In the genomic region with DNA sequence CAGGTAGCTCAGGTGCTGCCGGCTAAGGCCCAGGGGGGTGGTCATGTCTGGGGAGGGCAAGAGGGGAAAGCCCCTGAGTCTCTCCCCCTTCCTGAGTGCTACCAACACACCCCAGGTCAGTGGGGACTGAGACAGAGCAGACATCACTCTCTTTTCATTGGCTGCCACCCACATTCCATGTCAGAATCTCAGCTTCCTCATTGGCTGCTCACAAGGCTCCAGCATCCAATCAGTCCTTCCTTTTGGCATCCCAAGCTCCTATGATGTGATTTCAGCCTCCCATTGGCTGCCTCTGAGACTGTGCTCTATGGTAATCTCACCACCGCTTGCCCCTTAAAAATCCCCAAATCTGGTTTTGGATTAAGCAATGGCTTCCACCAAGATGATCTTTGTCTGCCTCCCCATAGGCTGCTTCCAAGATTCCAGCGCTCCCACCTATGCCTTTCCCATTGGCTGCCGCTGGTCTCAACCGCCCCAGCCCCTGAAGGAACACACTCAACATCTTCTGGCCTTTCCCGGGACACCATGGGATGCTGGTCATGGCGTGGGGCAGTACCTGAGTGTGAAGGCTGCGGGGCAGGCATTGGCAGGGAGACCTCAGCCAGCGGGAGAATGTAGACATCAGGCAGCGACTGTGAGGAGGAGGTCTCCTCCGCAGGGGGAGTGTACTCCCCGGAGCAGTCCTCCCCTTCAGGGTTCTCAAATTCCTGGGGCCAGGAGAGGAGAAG, we compare ENCODE assay signal across 15 cellular contexts. TPM values are rescaled to one million over a fixed set of nuclear protein-coding genes. Genes with fewer than 3 reads are reported as not detected.
A peak's percentile ranks its signal among the peaks of the same experiment; 100 is the strongest.
DNase-seq lines count a peak whose midpoint lies in the region; ATAC-seq, FAIRE-seq and TF ChIP-seq lines count a peak whose summit lies in the region.
"Had no signal": no experiment of that assay in that cellular context is flagged by ENCODE, and none has a peak within 500 bp of the region (broad histone marks: within the 10 kb centered on the region; RNA-seq: fewer than 3 reads in every experiment).

No MANE protein-coding gene starts in this region.

- peaks cover 0 to 5% of the 10 kb centered on the region in 2 experiments for H4K20me1 ChIP-seq in H1 (replicated peaks in 1 of 2; ENCODE audit: control insufficient read depth in 1 of 2, insufficient read depth in 2 of 2, low read length in 2 of 2)

- H2BK15ac ChIP-seq in H1 (ENCODE audit: low read length), result peak overlapping the region; percentile 88; the same call in 1 of the 2 replicates
- H2BK15ac ChIP-seq in neuronal stem cell (ENCODE audit: low read length), result peak overlapping the region; percentile 53

- no peaks in the 10 kb centered on the region for H3K9me3 ChIP-seq in H1 (ENCODE audit: insufficient read depth in 2 of 2, low read depth in 1 of 2, low read length in 1 of 2)
- no peaks in the 10 kb centered on the region for H3K9me3 ChIP-seq in neuronal stem cell (replicated peaks in 1 of 2; ENCODE audit: control insufficient read depth in 2 of 2, insufficient read depth in 1 of 2, low read depth in 1 of 2, low read length in 2 of 2)
- H3K9me3 ChIP-seq: lower lobe of right lung, SJCRH30, upper lobe of left lung had no signal

- H3K4me3 ChIP-seq in NB4 (ENCODE audit: low read depth, low read length), result no peak overlapping the region
- peak overlapping the region; percentile 42 to 65 (median 60); a peak in 5 of 8 replicates for H3K4me3 ChIP-seq in H1 (ENCODE audit: extremely low read depth in 1 of 4, insufficient read depth in 2 of 4, low read depth in 3 of 4, low read length in 4 of 4)
- H3K4me3 ChIP-seq in neuronal stem cell (ENCODE audit: low read length in 2 of 2), result no peak overlapping the region
- H3K4me3 ChIP-seq: lower lobe of right lung, SJCRH30, upper lobe of left lung had no signal

- peak; percentile 82 for FAIRE-seq in H1 (lab: Jason Lieb, UNC)
- FAIRE-seq: astrocyte had no signal

- 71% methylated on average over 12 of the region's 12 CpGs; no CpG with 5 or more reads in 1 of the 2 experiments for WGBS in H1 (ENCODE audit: extremely low coverage in 1 of 2, insufficient coverage in 1 of 2, insufficient read length in 1 of 2, insufficient replicate concordance in 2 of 2, low coverage in 1 of 2, low lambda C conversion rate in 2 of 2, missing lambda C conversion rate in 1 of 2), 2 experiments
- WGBS in neuronal stem cell (ENCODE audit: extremely low coverage in 2 of 2, insufficient read length in 2 of 2, insufficient replicate concordance in 1 of 2), 2 donors, result no CpG with 5 or more reads among the region's 12 CpGs

- no peak for TF ChIP-seq EP300 in H1 (IDR thresholded peaks at IDR 0.05; ENCODE audit: borderline replicate concordance in 1 of 2, low read depth in 2 of 2, low read length in 2 of 2)

- H3K14ac ChIP-seq in H1 (ENCODE audit: insufficient read length) (no peak overlapping the region), neuronal stem cell (ENCODE audit: low read length) (no peak overlapping the region)

- H3K4ac ChIP-seq in H1 (replicated peaks; ENCODE audit: insufficient read length, low read depth, low read length) (no peak overlapping the region), neuronal stem cell (ENCODE audit: low read length) (no peak overlapping the region)

- H3K36me3 ChIP-seq in H1 (ENCODE audit: control insufficient read depth in 2 of 4, insufficient read depth in 4 of 4, low read length in 3 of 4), result no peaks in the 10 kb centered on the region
- no peaks in the 10 kb centered on the region for H3K36me3 ChIP-seq in neuronal stem cell (replicated peaks in 1 of 2; ENCODE audit: control insufficient read depth in 2 of 2, insufficient read depth in 2 of 2, low read length in 2 of 2)
- H3K36me3 ChIP-seq: lower lobe of right lung, SJCRH30, upper lobe of left lung had no signal

- H4K91ac ChIP-seq in H1 (replicated peaks; ENCODE audit: insufficient read length, low read length) (no peak overlapping the region), neuronal stem cell (ENCODE audit: low read depth, low read length, poor library complexity) (no peak overlapping the region)

- no peak overlapping the region for H4K5ac ChIP-seq in H1 (ENCODE audit: insufficient read length, low read depth, low read length)

- H2BK20ac ChIP-seq in H1 (ENCODE audit: low read length), result peak overlapping the region; percentile 18; the same call in 1 of the 2 replicates

- no peaks in the 10 kb centered on the region for H3K79me2 ChIP-seq in H1 (ENCODE audit: control insufficient read depth in 1 of 2, insufficient read depth in 2 of 2, low read length in 2 of 2)

- H2BK12ac ChIP-seq in H1 (ENCODE audit: low read depth, low read length), result no peak overlapping the region
- no peak overlapping the region for H2BK12ac ChIP-seq in neuronal stem cell (ENCODE audit: low read length)

- H3K23me2 ChIP-seq in H1 (ENCODE audit: low read depth, low read length), result peaks cover 25% of the 10 kb centered on the region

- H2AK5ac ChIP-seq in H1 (ENCODE audit: low read depth, low read length), result 0 out of 2 replicates have a peak overlapping the region, but pooled peaks have one; percentile 39
- H2AK5ac ChIP-seq in neuronal stem cell (ENCODE audit: low read depth, low read length), result peak overlapping the region; percentile 87

- H3K27ac ChIP-seq in H1 (ENCODE audit: low read depth, low read length) (no peak overlapping the region), neuronal stem cell (replicated peaks; ENCODE audit: low read length) (no peak overlapping the region)
- H3K27ac ChIP-seq: lower lobe of right lung, SJCRH30, upper lobe of left lung had no signal

- intact Hi-C loops in sciatic nerve (cut with DNase I), result no loop called here

- no peak for ATAC-seq in sciatic nerve

- no peak for TF ChIP-seq RAD21 in H1 (IDR thresholded peaks at IDR 0.05 in 1 of 2, conservative IDR thresholded peaks at IDR 0.05 in 1 of 2; ENCODE audit: low read depth in 2 of 2, low read length in 2 of 2)

- H2AFZ ChIP-seq in H1 (ENCODE audit: low read length) (no peak overlapping the region), neuronal stem cell (ENCODE audit: low read length) (peak overlapping the region; percentile 9)

- no peak overlapping the region for H3K23ac ChIP-seq in H1 (ENCODE audit: insufficient read length)
- H3K23ac ChIP-seq in neuronal stem cell (ENCODE audit: low read depth, low read length, poor library complexity), result no peak overlapping the region

- H2BK5ac ChIP-seq in H1 (ENCODE audit: low read depth, low read length) (no peak overlapping the region), neuronal stem cell (ENCODE audit: low read length) (peak overlapping the region; percentile 85)

- H3K27me3 ChIP-seq in H1 (replicated peaks in 1 of 4; ENCODE audit: control insufficient read depth in 3 of 4, extremely low read depth in 1 of 4, insufficient read depth in 3 of 4, low read length in 3 of 4) (peaks cover 0 to 12% (median 9%) of the 10 kb centered on the region in 4 experiments; a peak in 4 of 7 replicates), neuronal stem cell (ENCODE audit: control insufficient read depth in 3 of 3, insufficient read depth in 3 of 3, low read depth in 1 of 3, low read length in 3 of 3) (peaks cover 0 to 18% (median 15%) of the 10 kb centered on the region in 3 experiments)
- H3K27me3 ChIP-seq: SJCRH30 had no signal

- H3K4me1 ChIP-seq in H1 (replicated peaks in 1 of 4; ENCODE audit: control insufficient read depth in 3 of 4, insufficient read depth in 4 of 4, low read length in 3 of 4) (peaks cover 0 to 20% (median 10%) of the 10 kb centered on the region in 4 experiments; a peak in 5 of 7 replicates), neuronal stem cell (ENCODE audit: control insufficient read depth in 2 of 2, insufficient read depth in 1 of 2, low read depth in 1 of 2, low read length in 2 of 2) (peaks cover 4 to 10% of the 10 kb centered on the region in 2 donors)
- H3K4me1 ChIP-seq: SJCRH30 had no signal

- TF ChIP-seq POLR2A in NB4 (IDR thresholded peaks at IDR 0.05; ENCODE audit: extremely low read depth, insufficient read length) (no peak), H1 (IDR thresholded peaks at IDR 0.05; ENCODE audit: control extremely low read depth in 1 of 2, low read depth in 2 of 2, low read length in 2 of 2) (no peak)

- H3K18ac ChIP-seq in H1 (ENCODE audit: extremely low read depth, low read length) (no peak overlapping the region), neuronal stem cell (ENCODE audit: low read length) (no peak overlapping the region)

- H3K79me1 ChIP-seq in H1 (ENCODE audit: low read depth, low read length) (no peaks in the 10 kb centered on the region), neuronal stem cell (ENCODE audit: low read depth, low read length) (peaks cover 1% of the 10 kb centered on the region)

- H3K4me2 ChIP-seq in H1 (ENCODE audit: insufficient read depth in 1 of 2, low read depth in 2 of 2, low read length in 2 of 2) (peak overlapping the region; percentile 91 to 98), neuronal stem cell (ENCODE audit: insufficient read depth, low read length, poor library complexity, severe bottlenecking) (no peak overlapping the region)

- H2BK120ac ChIP-seq in H1 (replicated peaks; ENCODE audit: low read depth, low read length) (no peak overlapping the region), neuronal stem cell (ENCODE audit: low read depth, low read length) (no peak overlapping the region)

- no peak for TF ChIP-seq CTCF in GM13976 (IDR thresholded peaks at IDR 0.05; ENCODE audit: borderline replicate concordance, control extremely low read depth, extremely low read depth, insufficient read depth, missing control alignments)
- TF ChIP-seq CTCF in NB4 (IDR thresholded peaks at IDR 0.05; ENCODE audit: low read depth, low read length), result no peak
- no peak for TF ChIP-seq CTCF in H1 (IDR thresholded peaks at IDR 0.05; ENCODE audit: control extremely low read depth in 1 of 3, insufficient read depth in 1 of 3, low read depth in 1 of 3, low read length in 3 of 3)

- H3K56ac ChIP-seq in H1 (replicated peaks; ENCODE audit: insufficient read length, low read depth, low read length), result no peak overlapping the region

- DNase-seq in GM13976 (ENCODE audit: low spot score) (peak; percentile 20), NB4 (ENCODE audit: low read depth) (peak; percentile 76), H1 (ENCODE audit: low read depth in 1 of 2, low spot score in 2 of 2) (no peak), neuronal stem cell (ENCODE audit: low spot score) (no peak), DMS153 treated with DMSO at 0.1 percent for 48 hours (lab: John Stamatoyannopoulos, UW; ENCODE audit: unreplicated experiment) (no peak), sciatic nerve (ENCODE audit: low spot score) (no peak), DMS 273 (lab: John Stamatoyannopoulos, UW; ENCODE audit: unreplicated experiment) (no peak), NCI-H1092 (lab: John Stamatoyannopoulos, UW) (no peak)
- DNase-seq: DMS153 had no signal

- POLR2A ChIA-PET in H1 (lab: Charles Lee; ENCODE audit: partially characterized antibody), result interaction anchor here (0.7 to 9.5 kb wide), 10 partner anchors 15 to 122 kb away, joined by 3 to 59 read pairs (median 4); a partner anchor contains a TSS

- in situ Hi-C loops in GM13976 (cut with MboI; ENCODE audit: low sequenced_read_pairs, unreplicated experiment), result loop anchor here (5.0 kb wide), 1 partner anchor 78 kb away; no protein-coding TSS in a partner anchor

- H3K9ac ChIP-seq in H1 (replicated peaks in 1 of 4; ENCODE audit: extremely low read depth in 1 of 4, low read depth in 3 of 4, low read length in 3 of 4) (no peak overlapping the region; a peak in 1 of 7 replicates), neuronal stem cell (ENCODE audit: low read depth, low read length, poor library complexity) (no peak overlapping the region)

- H4K8ac ChIP-seq in H1 (ENCODE audit: extremely low read depth, insufficient read depth, low read length) (no peak overlapping the region), neuronal stem cell (ENCODE audit: low read depth, low read length) (no peak overlapping the region)

- CTCF ChIA-PET in H1 (lab: Charles Lee; ENCODE audit: partially characterized antibody), result interaction anchor here (0.5 to 9.6 kb wide), 15 partner anchors 8 to 280 kb away, joined by 3 to 353 read pairs (median 4); no protein-coding TSS in a partner anchor

RNA-seq across cellular contexts. Expression of a gene that starts 2.0 kb away (rescaled TPM):
- total RNA-seq in H1 (2021; fragmentation: NEBNext Ultra II Directional; extraction: Animal tissue kit (Norgen Biotek cat#: 25700)), result 12.4 and 13.6 TPM in 2 replicates
- 2.7 and 7.3 TPM in 2 replicates for polyA plus RNA-seq in H1 (2011; rRNA removed)
- 3.4 TPM for polyA plus RNA-seq in H1 (2011; cell fraction: cytosol; rRNA removed)
- polyA plus RNA-seq in H1 (2011; cell fraction: nucleus; rRNA removed), result 11.6 TPM
- 6.8 to 10.4 TPM (median 9.6 TPM) in 4 replicates for polyA plus RNA-seq in H1 (2012, experiment 1 of 2)
- 4.1 TPM for polyA plus RNA-seq in H1 (2012, experiment 2 of 2)
- 10.0 TPM for polyA plus RNA-seq in H1 (2013, experiment 1 of 2)
- 8.2 TPM for polyA plus RNA-seq in H1 (2013, experiment 2 of 2)
- polyA minus RNA-seq in H1 (2011; rRNA and poly(A)+ RNA removed), result 0.90 and 1.2 TPM in 2 replicates
- 5.9 TPM for polyA minus RNA-seq in H1 (2011; cell fraction: cytosol; rRNA and poly(A)+ RNA removed)
- 5.9 TPM for polyA minus RNA-seq in H1 (2011; cell fraction: nucleus; rRNA and poly(A)+ RNA removed)
- 7.9 TPM for polyA plus RNA-seq in neuronal stem cell (2013, experiment 1 of 2)
- polyA plus RNA-seq in neuronal stem cell (2013, experiment 2 of 2), result 7.5 TPM
- total RNA-seq in sciatic nerve, result 0.76 TPM
- total RNA-seq: glomerular endothelial cell, SJCRH30 had no signal

RNA-seq across cellular contexts. Expression of a gene that starts 40.5 kb away (rescaled TPM):
- 67.7 and 71.4 TPM in 2 replicates for total RNA-seq in H1 (2021; fragmentation: NEBNext Ultra II Directional; extraction: Animal tissue kit (Norgen Biotek cat#: 25700))
- polyA plus RNA-seq in H1 (2011; rRNA removed), result 43.7 and 62.5 TPM in 2 replicates
- polyA plus RNA-seq in H1 (2011; cell fraction: cytosol; rRNA removed), result 59.5 TPM
- 225 TPM for polyA plus RNA-seq in H1 (2011; cell fraction: nucleus; rRNA removed)
- polyA plus RNA-seq in H1 (2012, experiment 1 of 2), result 64.0 to 76.5 TPM (median 71.8 TPM) in 4 replicates
- polyA plus RNA-seq in H1 (2012, experiment 2 of 2), result 35.7 TPM
- polyA plus RNA-seq in H1 (2013, experiment 1 of 2), result 44.2 TPM
- 37.5 TPM for polyA plus RNA-seq in H1 (2013, experiment 2 of 2)
- 53.7 and 70.7 TPM in 2 replicates for polyA minus RNA-seq in H1 (2011; rRNA and poly(A)+ RNA removed)
- polyA minus RNA-seq in H1 (2011; cell fraction: cytosol; rRNA and poly(A)+ RNA removed), result 28.7 TPM
- 65.5 TPM for polyA minus RNA-seq in H1 (2011; cell fraction: nucleus; rRNA and poly(A)+ RNA removed)
- polyA plus RNA-seq in neuronal stem cell (2013, experiment 1 of 2), result 67.8 TPM
- 64.1 TPM for polyA plus RNA-seq in neuronal stem cell (2013, experiment 2 of 2)
- total RNA-seq in sciatic nerve, result 62.7 TPM

RNA-seq across cellular contexts. Expression of a gene that starts 42.3 kb away (rescaled TPM):
- 0.99 and 1.5 TPM in 2 replicates for total RNA-seq in H1 (2021; fragmentation: NEBNext Ultra II Directional; extraction: Animal tissue kit (Norgen Biotek cat#: 25700))
- polyA plus RNA-seq in H1 (2011; rRNA removed), result 2.6 and 3.8 TPM in 2 replicates
- 2.3 TPM for polyA plus RNA-seq in H1 (2011; cell fraction: cytosol; rRNA removed)
- 1.2 TPM for polyA plus RNA-seq in H1 (2011; cell fraction: nucleus; rRNA removed)
- 1.0 to 2.2 TPM (median 1.6 TPM) in 4 replicates for polyA plus RNA-seq in H1 (2012, experiment 1 of 2)
- polyA plus RNA-seq in H1 (2012, experiment 2 of 2), result 1.00 TPM
- 1.5 TPM for polyA plus RNA-seq in H1 (2013, experiment 1 of 2)
- 1.4 TPM for polyA plus RNA-seq in H1 (2013, experiment 2 of 2)
- 0.59 TPM in 1 of 2 replicates, not detected in the other for polyA minus RNA-seq in H1 (2011; rRNA and poly(A)+ RNA removed)
- polyA minus RNA-seq in H1 (2011; cell fraction: cytosol; rRNA and poly(A)+ RNA removed), result 1.2 TPM
- not detected for polyA minus RNA-seq in H1 (2011; cell fraction: nucleus; rRNA and poly(A)+ RNA removed)
- 0.13 TPM for polyA plus RNA-seq in neuronal stem cell (2013, experiment 1 of 2)
- polyA plus RNA-seq in neuronal stem cell (2013, experiment 2 of 2), result 0.18 TPM
- total RNA-seq in sciatic nerve, result not detected
- total RNA-seq: astrocyte, glomerular endothelial cell, omental fat pad had no signal

RNA-seq across cellular contexts. Expression of a gene that starts 54.3 kb away (rescaled TPM):
- total RNA-seq in H1 (2021; fragmentation: NEBNext Ultra II Directional; extraction: Animal tissue kit (Norgen Biotek cat#: 25700)), result 0.89 and 1.0 TPM in 2 replicates
- 0.45 and 0.61 TPM in 2 replicates for polyA plus RNA-seq in H1 (2011; rRNA removed)
- polyA plus RNA-seq in H1 (2011; cell fraction: cytosol; rRNA removed), result 0.28 TPM
- 1.3 TPM for polyA plus RNA-seq in H1 (2011; cell fraction: nucleus; rRNA removed)
- 0.66 to 0.84 TPM (median 0.73 TPM) in 4 replicates for polyA plus RNA-seq in H1 (2012, experiment 1 of 2)
- polyA plus RNA-seq in H1 (2012, experiment 2 of 2), result 0.68 TPM
- 0.39 TPM for polyA plus RNA-seq in H1 (2013, experiment 1 of 2)
- 0.44 TPM for polyA plus RNA-seq in H1 (2013, experiment 2 of 2)
- 0.68 and 1.9 TPM in 2 replicates for polyA minus RNA-seq in H1 (2011; rRNA and poly(A)+ RNA removed)
- polyA minus RNA-seq in H1 (2011; cell fraction: cytosol; rRNA and poly(A)+ RNA removed), result 0.37 TPM
- 0.80 TPM for polyA minus RNA-seq in H1 (2011; cell fraction: nucleus; rRNA and poly(A)+ RNA removed)
- 0.52 TPM for polyA plus RNA-seq in neuronal stem cell (2013, experiment 1 of 2)
- 0.69 TPM for polyA plus RNA-seq in neuronal stem cell (2013, experiment 2 of 2)
- total RNA-seq in sciatic nerve, result 0.71 TPM

Comparison
In these comparisons a context has a peak if more than half of its experiments do, and no peak if none do; other contexts are left out.
1. DNase-seq: peak in GM13976 (single experiment) and NB4 (single experiment); none in H1 (0 of 2), neuronal stem cell (single experiment), DMS153 treated with DMSO at 0.1 percent for 48 hours (single experiment), sciatic nerve (single experiment), DMS 273 (single experiment) and NCI-H1092 (single experiment).
2. H3K4me3 ChIP-seq: peak in H1 (4 of 4); none in NB4 (single experiment) and neuronal stem cell (0 of 2).